Comparison of ENCODE assay signal across 8 cellular contexts in genomic region chr19:47928581-47928980, GRCh38. TPM values are rescaled to one million over a fixed set of nuclear protein-coding genes. Genes with fewer than 3 reads are reported as not detected.
"Had no signal": no experiment of that assay in that cellular context is flagged by ENCODE, and none has a peak within 500 bp of the region (broad histone marks: within the 10 kb centered on the region; RNA-seq: fewer than 3 reads in every experiment).

No MANE protein-coding gene starts in this region.

RNA-seq across cellular contexts. Expression of gene SULT2A1, which starts 42.5 kb away (rescaled TPM):
- total RNA-seq: LHCN-M2, MCF 10A, NCI-H460, OCI-LY7, PC-9, Right ventricle myocardium inferior, RPMI7951, SJCRH30 had no signal
